ENCODE assay signal across 9 cellular contexts in genomic region chr3:159732172-159733111, GRCh38.
A peak's percentile ranks its signal among the peaks of the same experiment; 100 is the strongest.
DNase-seq lines count a peak whose midpoint lies in the region; ATAC-seq and TF ChIP-seq lines count a peak whose summit lies in the region.
"Had no signal": no experiment of that assay in that cellular context is flagged by ENCODE, and none has a peak within 500 bp of the region (broad histone marks: within the 10 kb centered on the region; RNA-seq: fewer than 3 reads in every experiment).

No MANE protein-coding gene starts in this region.

- H3K27ac ChIP-seq in left ventricle myocardium inferior (replicated peaks), result peak overlapping the region; percentile 50

- no peaks in the 10 kb centered on the region for H3K27me3 ChIP-seq in H7 (ENCODE audit: control insufficient read depth, insufficient read depth, low read length)
- no peaks in the 10 kb centered on the region for H3K27me3 ChIP-seq in left ventricle myocardium inferior (ENCODE audit: low read depth)

- peak; percentile 90 for ATAC-seq in WTC11
- ATAC-seq in sciatic nerve, result peak; percentile 10
- ATAC-seq in HG03521 (IDR thresholded peaks at IDR 0.05; ENCODE audit: unreplicated experiment), result no peak

- H3K4me1 ChIP-seq in left ventricle myocardium inferior, result peaks cover 16% of the 10 kb centered on the region

- no peaks in the 10 kb centered on the region for H3K36me3 Mint-ChIP-seq in WTC11
- H3K36me3 Mint-ChIP-seq: activated naive CD8-positive, alpha-beta T cell had no signal

- H3K4me3 Mint-ChIP-seq in WTC11, result peak overlapping the region; percentile 85
- H3K4me3 Mint-ChIP-seq: activated naive CD8-positive, alpha-beta T cell had no signal

- H3K27me3 Mint-ChIP-seq in WTC11 (ENCODE audit: low read depth), result no peaks in the 10 kb centered on the region

- no peak for TF ChIP-seq CTCF in WTC11 (IDR thresholded peaks at IDR 0.05)
- TF ChIP-seq CTCF in left ventricle myocardium inferior (IDR thresholded peaks at IDR 0.05; ENCODE audit: borderline replicate concordance), result no peak

- DNase-seq in H7 (peak; percentile 52), WTC11 (ENCODE audit: low spot score) (peak; percentile 57), left ventricle myocardium inferior (no peak), sciatic nerve (ENCODE audit: low spot score) (no peak), NCI-H2081 (lab: John Stamatoyannopoulos, UW) (no peak), GDM1 (lab: John Stamatoyannopoulos, UW) (no peak)
- no peak for DNase-seq in stimulated activated CD4-positive, alpha-beta T cell treated with anti-CD3 and anti-CD28 coated beads, Interleukin-15, amount 100 ng/mL, for 24 hours

- no peaks in the 10 kb centered on the region for H3K36me3 ChIP-seq in H7 (replicated peaks; ENCODE audit: control insufficient read depth, insufficient read depth, low read length)
- H3K36me3 ChIP-seq in left ventricle myocardium inferior, result no peaks in the 10 kb centered on the region

- peaks cover 32% of the 10 kb centered on the region for H3K4me1 Mint-ChIP-seq in WTC11

- no peaks in the 10 kb centered on the region for H3K9me3 ChIP-seq in left ventricle myocardium inferior (replicated peaks)

- POLR2A ChIA-PET in WTC11 (lab: Charles Lee), result interaction anchor here (0.6 to 1.1 kb wide), 3 partner anchors 31 to 94 kb away, joined by 3 read pairs; no protein-coding TSS in a partner anchor

- H3K27ac Mint-ChIP-seq in WTC11, result peak overlapping the region; percentile 97
- H3K27ac Mint-ChIP-seq: activated naive CD8-positive, alpha-beta T cell had no signal

- no peaks in the 10 kb centered on the region for H3K9me3 Mint-ChIP-seq in WTC11

- intact Hi-C loops in left ventricle myocardium inferior (cut with micrococcal nuclease), result no loop called here
- intact Hi-C loops in sciatic nerve (cut with DNase I), result no loop called here

- CTCF ChIA-PET in WTC11 (lab: Charles Lee), result interaction anchor here (0.7 to 2.1 kb wide), 5 partner anchors 31 to 401 kb away, joined by 3 to 6 read pairs (median 3); no protein-coding TSS in a partner anchor

- H3K4me3 ChIP-seq in H7 (ENCODE audit: insufficient read depth, low read depth, low read length) (no peak overlapping the region; the same call in 1 of the 2 replicates), left ventricle myocardium inferior (peak overlapping the region; percentile 60)

TF ChIP-seq in WTC11, 78 proteins besides CTCF, POLR2A, EP300 and RAD21:
- TF ChIP-seq CBFB (CRISPR knock-in tag; IDR thresholded peaks at IDR 0.05; ENCODE audit: low read depth) (0 out of 2 replicates have a peak, but pooled peaks have one; percentile 34), TCF7 (CRISPR knock-in tag; IDR thresholded peaks at IDR 0.05; ENCODE audit: low read depth) (no peak)

Comparison
In these comparisons a context has a peak if more than half of its experiments do, and no peak if none do; other contexts are left out.
1. DNase-seq: peak in H7 (single experiment) and WTC11 (single experiment); none in left ventricle myocardium inferior (single experiment), sciatic nerve (single experiment), stimulated activated CD4-positive, alpha-beta T cell treated with anti-CD3 and anti-CD28 coated beads, Interleukin-15, amount 100 ng/mL, for 24 hours (single experiment), NCI-H2081 (0 of 2) and GDM1 (single experiment).